Comparison of ENCODE assay signal across 21 cellular contexts in the genomic region with DNA sequence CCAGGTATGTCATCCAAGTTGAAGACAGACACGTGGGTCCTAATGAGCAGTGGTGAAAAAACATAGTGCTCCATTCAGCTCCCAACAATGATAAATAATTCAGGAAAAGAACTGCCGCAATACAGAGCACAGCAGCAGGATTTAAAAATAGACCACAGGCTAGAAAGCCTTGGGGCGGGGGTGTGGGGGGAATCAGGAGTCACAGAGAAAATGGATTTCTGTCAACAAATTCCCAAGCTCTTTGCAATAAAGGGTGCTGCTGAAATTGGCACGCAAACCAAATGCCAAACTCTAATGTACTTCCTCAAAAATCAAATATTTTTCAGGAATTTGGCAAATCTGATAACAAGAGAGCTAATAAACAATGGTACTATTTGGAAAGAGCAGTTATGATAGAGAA. TPM values are rescaled to one million over a fixed set of nuclear protein-coding genes. Genes with fewer than 3 reads are reported as not detected.
DNase-seq lines count a peak whose midpoint lies in the region; ATAC-seq and TF ChIP-seq lines count a peak whose summit lies in the region.
"Had no signal": no experiment of that assay in that cellular context is flagged by ENCODE, and none has a peak within 500 bp of the region (broad histone marks: within the 10 kb centered on the region; RNA-seq: fewer than 3 reads in every experiment).

No MANE protein-coding gene starts in this region.

- intact Hi-C loops in left cardiac atrium (cut with DNase I) (no loop called here), gastrocnemius medialis (cut with DNase I; ENCODE audit: low total_unique reads) (no loop called here)

- DNase-seq in HFFc6 (no peak), coronary artery (ENCODE audit: low spot score) (no peak), left cardiac atrium (no peak), thoracic aorta (ENCODE audit: low spot score) (no peak), BE2C (no peak), gastrocnemius medialis (no peak)
- DNase-seq: activated CD4-positive, alpha-beta T cell treated with anti-CD3 and anti-CD28 coated beads for 36 hours; activated CD8-positive, alpha-beta memory T cell treated with anti-CD3 and anti-CD28 coated beads, Interleukin-2, amount 50 U/mL, for 4 hours; GF-D8; hippocampal formation; KBM-7; midbrain; NCI-H2107; NCI-H524 treated with DMSO at 0.1 percent for 48 hours; stimulated activated CD4-positive, alpha-beta T cell treated with anti-CD3 and anti-CD28 coated beads, Interleukin-4, amount 100 ng/mL, for 24 hours; T-helper 9 cell had no signal

- ATAC-seq in left cardiac atrium: peak; percentile 65 to 67
- ATAC-seq in thoracic aorta (ENCODE audit: insufficient number of reproducible peaks, low FRiP score, low read depth): peak; percentile 68
- ATAC-seq in HG02623 (IDR thresholded peaks at IDR 0.05; ENCODE audit: unreplicated experiment): no peak
- ATAC-seq in gastrocnemius medialis: no peak
- ATAC-seq: activated CD4-positive, alpha-beta T cell treated with anti-CD3 and anti-CD28 coated beads for 36 hours; esophagus mucosa had no signal

- peaks cover 4% of the 10 kb centered on the region for H3K9me3 Mint-ChIP-seq in HFFc6

- H3K4me1 ChIP-seq in thoracic aorta (ENCODE audit: control insufficient read depth in 1 of 2, low read depth in 2 of 2) (peaks cover 19 to 23% of the 10 kb centered on the region in 2 donors), BE2C (no peaks in the 10 kb centered on the region), gastrocnemius medialis (peaks cover 0 to 5% of the 10 kb centered on the region in 2 donors)
- H3K4me1 ChIP-seq: BLaER1 had no signal

- H3K27ac Mint-ChIP-seq in HFFc6: 0 out of 2 replicates have a peak overlapping the region, but pooled peaks have one; percentile 8
- H3K27ac Mint-ChIP-seq: activated CD4-positive, alpha-beta T cell treated with anti-CD3 and anti-CD28 coated beads for 36 hours had no signal

- H3K27me3 ChIP-seq in thoracic aorta (replicated peaks; ENCODE audit: insufficient read depth) (no peaks in the 10 kb centered on the region), BE2C (no peaks in the 10 kb centered on the region), gastrocnemius medialis (no peaks in the 10 kb centered on the region)
- H3K27me3 ChIP-seq: BLaER1, neutrophil had no signal

- TF ChIP-seq POLR2A in gastrocnemius medialis (IDR thresholded peaks at IDR 0.05): no peak

- peaks cover 26% of the 10 kb centered on the region for H3K4me1 Mint-ChIP-seq in HFFc6 (ENCODE audit: low read depth)

- no peaks in the 10 kb centered on the region for H3K36me3 ChIP-seq in thoracic aorta
- H3K36me3 ChIP-seq in BE2C: no peaks in the 10 kb centered on the region; the same call in 1 of the 2 replicates
- H3K36me3 ChIP-seq in gastrocnemius medialis: no peaks in the 10 kb centered on the region

- H3K27ac ChIP-seq in coronary artery (peak overlapping the region; percentile 27 to 67), thoracic aorta (peak overlapping the region in 1 of 2 donors; percentile 47), gastrocnemius medialis (no peak overlapping the region)
- H3K27ac ChIP-seq: BLaER1, HL-60, neutrophil had no signal

- H3K4me3 ChIP-seq in coronary artery (peak overlapping the region; percentile 3), thoracic aorta (peak overlapping the region; percentile 2), BE2C (ENCODE audit: low read depth, low read length) (no peak overlapping the region), gastrocnemius medialis (no peak overlapping the region)
- H3K4me3 ChIP-seq: BLaER1 had no signal

- peaks cover 17% of the 10 kb centered on the region for H3K36me3 Mint-ChIP-seq in HFFc6 (ENCODE audit: low read depth)

- in situ Hi-C loops in gastrocnemius medialis (cut with MboI; ENCODE audit: low sequenced_read_pairs in 4 of 4): no loop called here

- H3K27me3 Mint-ChIP-seq in HFFc6 (ENCODE audit: insufficient read depth): 0 out of 2 replicates have a peak, but pooled peaks cover 3% of the 10 kb centered on the region
- H3K27me3 Mint-ChIP-seq: activated CD4-positive, alpha-beta T cell treated with anti-CD3 and anti-CD28 coated beads for 36 hours had no signal

- no peak overlapping the region for H3K4me3 Mint-ChIP-seq in HFFc6
- H3K4me3 Mint-ChIP-seq: activated CD4-positive, alpha-beta T cell treated with anti-CD3 and anti-CD28 coated beads for 36 hours had no signal

- H3K9me3 ChIP-seq in thoracic aorta (no peaks in the 10 kb centered on the region), BE2C (peaks cover 2% of the 10 kb centered on the region; the same call in 1 of the 2 replicates), gastrocnemius medialis (no peaks in the 10 kb centered on the region)
- H3K9me3 ChIP-seq: neutrophil had no signal

- TF ChIP-seq CTCF in HFFc6 (IDR thresholded peaks at IDR 0.05) (no peak), coronary artery (IDR thresholded peaks at IDR 0.05) (no peak), thoracic aorta (IDR thresholded peaks at IDR 0.05) (no peak), BE2C (IDR thresholded peaks at IDR 0.05; ENCODE audit: low read depth, low read length) (no peak), gastrocnemius medialis (IDR thresholded peaks at IDR 0.05 in 4 of 5, conservative IDR thresholded peaks at IDR 0.05 in 1 of 5) (no peak)

RNA-seq across cellular contexts. Expression of a gene that starts 58.6 kb away (rescaled TPM):
- 10 to 100 TPM; 33.7 to 39.4 (median 37.9) TPM for total RNA-seq in HFFc6 (2021; fragmentation: NEBNext Ultra II Directional; extraction: Animal tissue kit (Norgen Biotek cat#: 25700))
- total RNA-seq in left cardiac atrium: 10 to 100 TPM; 47.6 to 66.5 TPM
- 10 to 100 TPM; 26.5 to 62.4 TPM for total RNA-seq in thoracic aorta
- polyA plus RNA-seq in BE2C (2012; ENCODE audit: insufficient read depth, insufficient read length, low read depth): 83.2 TPM
- total RNA-seq in gastrocnemius medialis: 10 to 100 TPM; 24.1 to 27.1 (median 25.6) TPM

Comparison
In these comparisons a context has a peak if more than half of its experiments do, and no peak if none do; other contexts are left out.
1. H3K27ac ChIP-seq: peak in coronary artery (2 of 2); none in gastrocnemius medialis (0 of 4).
2. H3K4me3 ChIP-seq: peak in coronary artery (single experiment) and thoracic aorta (single experiment); none in BE2C (single experiment) and gastrocnemius medialis (0 of 4).
3. ATAC-seq: peak in left cardiac atrium (2 of 2) and thoracic aorta (single experiment); none in HG02623 (single experiment) and gastrocnemius medialis (0 of 2).